Comparison of ENCODE assay signal across 8 cellular contexts in genomic region chr4:185425600-185426352, GRCh38. TPM values are rescaled to one million over a fixed set of nuclear protein-coding genes. Genes with fewer than 3 reads are reported as not detected.
DNase-seq lines count a peak whose midpoint lies in the region; ATAC-seq and TF ChIP-seq lines count a peak whose summit lies in the region.

UFSP2 (minus strand) TSS chr4:185425964; CDS start chr4:185425868, 96 bp downstream.

- peak; percentile 86 to 95 (median 86) for ATAC-seq in natural killer cell

- peak within 1 kb of the TSS; percentile 87 for H3K4me3 Mint-ChIP-seq in natural killer cell

- H3K4me1 Mint-ChIP-seq in natural killer cell, result peaks cover 9 to 32% of the 10 kb centered on the region in 2 donors

- peak within 1 kb of the TSS; percentile 89 for H3K27ac ChIP-seq in RWPE1

- POLR2A ChIA-PET in RWPE1 (lab: Yijun Ruan, JAX; ENCODE audit: low non-redundant PET), result interaction anchor here (1.5 kb wide), 1 partner anchor 29 kb away, joined by 4 read pairs; the partner anchor contains the start of gene ANKRD37

- H3K9me3 Mint-ChIP-seq in natural killer cell, result no peaks in the 10 kb centered on the region

- intact Hi-C loops in natural killer cell (cut with micrococcal nuclease), result loop anchor here (1.0 to 10.0 kb wide), 3 partner anchors 29 to 221 kb away; partner anchors contain the start of genes ANKRD37, CCDC110, CFAP97 and SNX25

- TF ChIP-seq CTCF in RWPE1 (conservative IDR thresholded peaks at IDR 0.05; ENCODE audit: low read depth) (no peak), fibroblast of pulmonary artery (IDR thresholded peaks at IDR 0.05; ENCODE audit: low read length, missing control alignments) (no peak), natural killer cell (IDR thresholded peaks at IDR 0.05) (no peak)

- H3K27ac Mint-ChIP-seq in natural killer cell, result peak within 1 kb of the TSS; percentile 84 to 89

- DNase-seq in EL (peak; percentile 83), GOT3 (lab: John Stamatoyannopoulos, UW) (peak; percentile 59), LHCN-M2 (ENCODE audit: low read depth) (peak; percentile 89), RWPE1 (ENCODE audit: low spot score) (peak; percentile 92), fibroblast of pulmonary artery (ENCODE audit: low read depth) (peak; percentile 93), natural killer cell (peak; percentile 95)
- DNase-seq in activated T-helper 9 cell treated with anti-CD3 and anti-CD28 coated beads, Interleukin-2, amount 50 U/mL, for 16 hours (ENCODE audit: low read depth), result peak; percentile 85
- peak; percentile 87 to 96 (median 92) for DNase-seq in stimulated activated naive CD4-positive, alpha-beta T cell (lab: John Stamatoyannopoulos, UW)

- peaks cover 2 to 11% of the 10 kb centered on the region in 2 donors for H3K27me3 Mint-ChIP-seq in natural killer cell (ENCODE audit: low read depth in 2 of 2)

- H3K4me3 ChIP-seq in fibroblast of pulmonary artery (replicated peaks; ENCODE audit: low read depth, low read length), result peak within 1 kb of the TSS; percentile 91

- no peaks in the 10 kb centered on the region for H3K36me3 Mint-ChIP-seq in natural killer cell

- CTCF ChIA-PET in RWPE1 (lab: Yijun Ruan, JAX), result interaction anchor here (0.6 to 0.7 kb wide), 4 partner anchors 128 to 717 kb away, joined by 3 to 8 read pairs (median 4); no protein-coding TSS in a partner anchor

RNA-seq across cellular contexts. Expression of gene UFSP2, which starts in this region (rescaled TPM):
- total RNA-seq in LHCN-M2 (2014; rRNA removed) (39.2 and 42.8 TPM in 2 replicates), natural killer cell (10 to 100 TPM; 14.0 to 18.8 (median 16.7) TPM)
- 24.1 TPM for polyA plus RNA-seq in LHCN-M2 (2012)

Comparison
In these comparisons a context has a peak if more than half of its experiments do, and no peak if none do; other contexts are left out.
1. Peak in every context shown above with its lines: DNase-seq, ATAC-seq, H3K4me3 ChIP-seq and H3K27ac ChIP-seq.